Comparison of ENCODE assay signal across 9 cellular contexts in genomic region chr9:99076483-99077171, GRCh38. TPM values are rescaled to one million over a fixed set of nuclear protein-coding genes. Genes with fewer than 3 reads are reported as not detected.
DNase-seq lines count a peak whose midpoint lies in the region; ATAC-seq, FAIRE-seq and TF ChIP-seq lines count a peak whose summit lies in the region.
"Had no signal": no experiment of that assay in that cellular context is flagged by ENCODE, and none has a peak within 500 bp of the region (broad histone marks: within the 10 kb centered on the region; RNA-seq: fewer than 3 reads in every experiment).

No MANE protein-coding gene starts in this region.

- TF ChIP-seq POLR2A in right lobe of liver (IDR thresholded peaks at IDR 0.05) (no peak), HepG2 (IDR thresholded peaks at IDR 0.05; ENCODE audit: insufficient read depth in 1 of 2, low read depth in 2 of 2, low read length in 2 of 2) (no peak)

- peaks cover 14% of the 10 kb centered on the region for H3K4me1 Mint-ChIP-seq in activated B cell treated with CpG ODN at 0.5 μM for 24 hours

- H3K27me3 Mint-ChIP-seq in activated B cell treated with CpG ODN at 0.5 μM for 24 hours, result no peaks in the 10 kb centered on the region

- TF ChIP-seq RAD21 in HepG2 (CRISPR knock-in tag; IDR thresholded peaks at IDR 0.05), result no peak

- no peaks in the 10 kb centered on the region for H3K9me3 ChIP-seq in right lobe of liver
- no peaks in the 10 kb centered on the region for H3K9me3 ChIP-seq in HepG2 (ENCODE audit: low read length)
- H3K9me3 ChIP-seq in thymus (ENCODE audit: control insufficient read depth), result no peaks in the 10 kb centered on the region

- no peaks in the 10 kb centered on the region for H3K9me3 Mint-ChIP-seq in activated B cell treated with CpG ODN at 0.5 μM for 24 hours

- no peak overlapping the region for H3K9ac ChIP-seq in HepG2 (ENCODE audit: insufficient read depth, low read depth, low read length)

- in situ Hi-C loops in HepG2 (cut with HindIII; ENCODE audit: extremely low pct_ligation_motif_present, low pct_unique_long_range_greater_than_20kb), result no loop called here

- intact Hi-C loops in right lobe of liver (cut with DNase I), result no loop called here
- intact Hi-C loops in HepG2 (cut with micrococcal nuclease; ENCODE audit: unreplicated experiment), result no loop called here
- intact Hi-C loops in activated B cell treated with CpG ODN at 0.5 μM for 24 hours (cut with micrococcal nuclease), result loop anchor here (1.0 kb wide), 1 partner anchor 17 kb away; no protein-coding TSS in a partner anchor

- H4K20me1 ChIP-seq in HepG2 (ENCODE audit: insufficient read depth, low read length), result no peaks in the 10 kb centered on the region

- no TSS peak for BruUV-seq in HepG2 (replicated peaks; lab: Mats Ljungman, UMichigan)

- H3K27me3 ChIP-seq in right lobe of liver (no peaks in the 10 kb centered on the region), HepG2 (ENCODE audit: control insufficient read depth in 1 of 2, insufficient read depth in 2 of 2, low read length in 2 of 2) (peaks cover 1 to 4% of the 10 kb centered on the region in 2 experiments; a peak in 1 of 5 replicates), thymus (ENCODE audit: control insufficient read depth, insufficient read depth) (no peaks in the 10 kb centered on the region)

- WGBS in right lobe of liver (ENCODE audit: insufficient coverage, low coverage, low lambda C conversion rate, missing lambda C conversion rate), result 20% methylated on average over 4 of the region's 6 CpGs
- WGBS in HepG2 (ENCODE audit: low lambda C conversion rate), result 5% methylated on average over 6 of the region's 6 CpGs
- WGBS in thymus, result 20% methylated on average over 6 of the region's 6 CpGs

- no peak overlapping the region for H2AFZ ChIP-seq in HepG2 (ENCODE audit: low read length)

- FAIRE-seq in HepG2 (lab: Jason Lieb, UNC), result no peak

- H3K36me3 ChIP-seq in right lobe of liver (no peaks in the 10 kb centered on the region), HepG2 (replicated peaks in 1 of 2; ENCODE audit: control insufficient read depth in 1 of 2, insufficient read depth in 2 of 2, low read length in 2 of 2) (no peaks in the 10 kb centered on the region), thymus (ENCODE audit: control insufficient read depth, insufficient read depth) (no peaks in the 10 kb centered on the region)

- H3K4me3 Mint-ChIP-seq in activated B cell treated with CpG ODN at 0.5 μM for 24 hours, result no peak overlapping the region

- no peak for TF ChIP-seq EP300 in HepG2 (IDR thresholded peaks at IDR 0.05; ENCODE audit: low read depth in 2 of 2, low read length in 2 of 2)
- TF ChIP-seq EP300 in HepG2 (CRISPR knock-in tag; IDR thresholded peaks at IDR 0.05; ENCODE audit: borderline replicate concordance), result no peak

- no peak overlapping the region for H3K4me3 ChIP-seq in right lobe of liver
- H3K4me3 ChIP-seq in HepG2 (replicated peaks in 1 of 3; ENCODE audit: insufficient read depth in 1 of 3, low read depth in 2 of 3, low read length in 3 of 3), result no peak overlapping the region
- no peak overlapping the region for H3K4me3 ChIP-seq in thymus (ENCODE audit: low read length)

- no peaks in the 10 kb centered on the region for H3K79me2 ChIP-seq in HepG2 (ENCODE audit: insufficient read depth, low read length)

- no peaks in the 10 kb centered on the region for H3K4me1 ChIP-seq in right lobe of liver
- no peaks in the 10 kb centered on the region for H3K4me1 ChIP-seq in HepG2 (ENCODE audit: insufficient read depth, low read length)
- peaks cover 11% of the 10 kb centered on the region for H3K4me1 ChIP-seq in thymus (ENCODE audit: control insufficient read depth, insufficient read depth, low read length)

- no peaks in the 10 kb centered on the region for H3K36me3 Mint-ChIP-seq in activated B cell treated with CpG ODN at 0.5 μM for 24 hours (ENCODE audit: low read depth)

- CTCF ChIA-PET in HepG2 (lab: Yijun Ruan, JAX; ENCODE audit: low intra/inter-chr PET ratio, low total read pairs) (no interaction called here), activated B cell treated with CpG ODN at 0.5 μM for 24 hours (lab: Charles Lee) (interaction anchor here (1.1 kb wide), 1 partner anchor 27 kb away, joined by 3 read pairs; no protein-coding TSS in a partner anchor)

- ATAC-seq in right lobe of liver (peak in 3 of 4 donors; percentile 54 to 61 (median 57)), HepG2 (no peak), activated B cell treated with CpG ODN at 0.5 μM for 24 hours (ENCODE audit: low read depth) (peak; percentile 58), GM18909 (IDR thresholded peaks at IDR 0.05; ENCODE audit: poor library complexity, unreplicated experiment) (no peak)

- no peak overlapping the region for H3K27ac ChIP-seq in right lobe of liver
- no peak overlapping the region for H3K27ac ChIP-seq in HepG2 (ENCODE audit: extremely low read length, insufficient read depth, low read length)
- peak overlapping the region; percentile 69 for H3K27ac ChIP-seq in thymus (ENCODE audit: low read depth)

- DNase-seq in right lobe of liver (no peak), HepG2 (ENCODE audit: low spot score) (no peak), activated B cell treated with CpG ODN at 0.5 μM for 24 hours (no peak), germinal center (ENCODE audit: low spot score) (peak; percentile 34), DMS114 treated with DMSO at 0.1 percent for 48 hours (lab: John Stamatoyannopoulos, UW; ENCODE audit: unreplicated experiment) (no peak), GOT3 (lab: John Stamatoyannopoulos, UW) (no peak)
- DNase-seq: NCI-H2171 treated with DMSO at 0.1 percent for 48 hours had no signal

- POLR2A ChIA-PET in HepG2 (lab: Yijun Ruan, JAX) (no interaction called here), activated B cell treated with CpG ODN at 0.5 μM for 24 hours (lab: Charles Lee) (no interaction called here)

- peak overlapping the region; percentile 64 for H3K27ac Mint-ChIP-seq in activated B cell treated with CpG ODN at 0.5 μM for 24 hours

- no peak for TF ChIP-seq CTCF in right lobe of liver (IDR thresholded peaks at IDR 0.05)
- TF ChIP-seq CTCF in HepG2 (CRISPR knock-in tag; IDR thresholded peaks at IDR 0.05), result no peak
- no peak for TF ChIP-seq CTCF in activated B cell treated with CpG ODN at 0.5 μM for 24 hours (IDR thresholded peaks at IDR 0.05)

- no peak overlapping the region for H3K4me2 ChIP-seq in HepG2 (ENCODE audit: low read depth, low read length)

TF ChIP-seq in HepG2, 621 proteins besides CTCF, POLR2A, EP300 and RAD21:
- no peak for TF ChIP-seq ZXDC (CRISPR knock-in tag; IDR thresholded peaks at IDR 0.05)
- TF ChIP-seq SIN3B (IDR thresholded peaks at IDR 0.05; ENCODE audit: low read length), result no peak
- no peak for TF ChIP-seq NCOR1 (IDR thresholded peaks at IDR 0.05; ENCODE audit: borderline replicate concordance, low read length)

RNA-seq across cellular contexts. Expression of gene TGFBR1, which starts 28.3 kb away (rescaled TPM):
- total RNA-seq in right lobe of liver (10 to 100 TPM in 5 of 6 experiments, 1 to 10 TPM in 1; 9.6 to 26.4 (median 13.4) TPM), HepG2 (2016; rRNA removed; fragmentation: Illumina TruSeq; extraction: Trizol) (21.2 and 23.9 TPM in 2 replicates), activated B cell treated with CpG ODN at 0.5 μM for 24 hours (53.5 and 65.3 TPM in 2 replicates)
- 5.6 and 5.9 TPM in 2 replicates for total RNA-seq in HepG2 (2016; cell fraction: cytosol; rRNA removed; fragmentation: Illumina TruSeq; extraction: Trizol; ENCODE audit: low read depth)
- 18.4 and 22.1 TPM in 2 replicates for total RNA-seq in HepG2 (2016; cell fraction: insoluble cytoplasmic fraction; rRNA removed; fragmentation: Illumina TruSeq; extraction: Trizol)
- 14.2 and 17.5 TPM in 2 replicates for total RNA-seq in HepG2 (2016; cell fraction: membrane; rRNA removed; fragmentation: Illumina TruSeq; extraction: Trizol)
- 21.2 and 24.6 TPM in 2 replicates for total RNA-seq in HepG2 (2016; cell fraction: nucleus; rRNA removed; fragmentation: Illumina TruSeq; extraction: Trizol)
- polyA plus RNA-seq in HepG2 (2011; rRNA removed) (16.8 and 16.9 TPM in 2 replicates), thymus (19.4 TPM)
- polyA plus RNA-seq in HepG2 (2011; cell fraction: cytosol; rRNA removed), result 7.4 and 11.8 TPM in 2 replicates
- polyA plus RNA-seq in HepG2 (2011; cell fraction: nucleus; rRNA removed), result 5.4 and 6.2 TPM in 2 replicates
- 10.1 and 10.7 TPM in 2 replicates for polyA plus RNA-seq in HepG2 (2012)
- polyA plus RNA-seq in HepG2 (2016; cell fraction: cytosol; fragmentation: Illumina TruSeq; extraction: Trizol; ENCODE audit: low read depth), result 0.79 and 1.2 TPM in 2 replicates
- polyA plus RNA-seq in HepG2 (2016; cell fraction: insoluble cytoplasmic fraction; fragmentation: Illumina TruSeq; extraction: Trizol; ENCODE audit: low read depth), result 10.0 and 10.3 TPM in 2 replicates
- 3.4 and 3.9 TPM in 2 replicates for polyA plus RNA-seq in HepG2 (2016; cell fraction: membrane; fragmentation: Illumina TruSeq; extraction: Trizol; ENCODE audit: low read depth)
- polyA plus RNA-seq in HepG2 (2016; cell fraction: nucleus; fragmentation: Illumina TruSeq; extraction: Trizol; ENCODE audit: insufficient read depth, low read depth), result 16.7 and 17.0 TPM in 2 replicates
- 103 and 225 TPM in 2 replicates for polyA minus RNA-seq in HepG2 (2011; rRNA and poly(A)+ RNA removed; ENCODE audit: low replicate concordance)
- polyA minus RNA-seq in HepG2 (2011; cell fraction: cytosol; rRNA and poly(A)+ RNA removed), result 40.2 and 45.8 TPM in 2 replicates
- polyA minus RNA-seq in HepG2 (2011; cell fraction: nucleus; rRNA and poly(A)+ RNA removed), result 22.3 and 22.5 TPM in 2 replicates

Comparison
In these comparisons a context has a peak if more than half of its experiments do, and no peak if none do; other contexts are left out.
1. ATAC-seq: peak in right lobe of liver (3 of 4) and activated B cell treated with CpG ODN at 0.5 μM for 24 hours (single experiment); none in HepG2 (single experiment) and GM18909 (single experiment).